9 cellular contexts compared by ENCODE assay signal in genomic region chr5:23507278-23507685, GRCh38. TPM values are rescaled to one million over a fixed set of nuclear protein-coding genes. Genes with fewer than 3 reads are reported as not detected.
DNase-seq lines count a peak whose midpoint lies in the region; ATAC-seq lines count a peak whose summit lies in the region.
"Had no signal": no experiment of that assay in that cellular context is flagged by ENCODE, and none has a peak within 500 bp of the region (broad histone marks: within the 10 kb centered on the region; RNA-seq: fewer than 3 reads in every experiment).

TSS of gene PRDM9 (plus strand) at chr5:23507609. CDS start at chr5:23509034, 1,425 bp downstream.

- peak within 1 kb of the TSS; percentile 68 for H3K4me3 Mint-ChIP-seq in activated CD4-positive, alpha-beta T cell treated with anti-CD3 and anti-CD28 coated beads, Interleukin-2, amount 10 ng/mL, durations not matched to agents 7 days and 5 days

- CTCF ChIA-PET in activated CD4-positive, alpha-beta T cell treated with anti-CD3 and anti-CD28 coated beads, Interleukin-2, amount 10 ng/mL, durations not matched to agents 7 days and 5 days (lab: Charles Lee): no interaction called here

- ATAC-seq in HG03175 (IDR thresholded peaks at IDR 0.05; ENCODE audit: unreplicated experiment) (no peak), HG02852 (IDR thresholded peaks at IDR 0.05; ENCODE audit: unreplicated experiment) (no peak), HG02759 (IDR thresholded peaks at IDR 0.05; ENCODE audit: unreplicated experiment) (no peak)

- H3K9me3 Mint-ChIP-seq in activated CD4-positive, alpha-beta T cell treated with anti-CD3 and anti-CD28 coated beads, Interleukin-2, amount 10 ng/mL, durations not matched to agents 7 days and 5 days: peaks cover 5% of the 10 kb centered on the region

- H3K27ac Mint-ChIP-seq in activated CD4-positive, alpha-beta T cell treated with anti-CD3 and anti-CD28 coated beads, Interleukin-2, amount 10 ng/mL, durations not matched to agents 7 days and 5 days: peak within 1 kb of the TSS; percentile 74

- H3K27me3 Mint-ChIP-seq in activated CD4-positive, alpha-beta T cell treated with anti-CD3 and anti-CD28 coated beads, Interleukin-2, amount 10 ng/mL, durations not matched to agents 7 days and 5 days: no peaks in the 10 kb centered on the region

- POLR2A ChIA-PET in activated CD4-positive, alpha-beta T cell treated with anti-CD3 and anti-CD28 coated beads, Interleukin-2, amount 10 ng/mL, durations not matched to agents 7 days and 5 days (lab: Charles Lee): no interaction called here

- peak within 1 kb of the TSS; percentile 17 for H3K4me3 ChIP-seq in iPS-11a (ENCODE audit: low read depth, low read length)
- H3K4me3 ChIP-seq: cardiac muscle cell had no signal

- no peaks in the 10 kb centered on the region for H3K4me1 Mint-ChIP-seq in activated CD4-positive, alpha-beta T cell treated with anti-CD3 and anti-CD28 coated beads, Interleukin-2, amount 10 ng/mL, durations not matched to agents 7 days and 5 days

- no peaks in the 10 kb centered on the region for H3K36me3 Mint-ChIP-seq in activated CD4-positive, alpha-beta T cell treated with anti-CD3 and anti-CD28 coated beads, Interleukin-2, amount 10 ng/mL, durations not matched to agents 7 days and 5 days (ENCODE audit: low read depth)

- peak; percentile 64 for DNase-seq in activated CD4-positive, alpha-beta T cell treated with anti-CD3 and anti-CD28 coated beads, Interleukin-2, amount 10 ng/mL, durations not matched to agents 7 days and 5 days
- no peak for DNase-seq in activated CD4-positive, alpha-beta T cell treated with anti-CD3 and anti-CD28 coated beads, Interleukin-2, amount 50 U/mL, for 48 hours
- DNase-seq in SKM-1 (lab: John Stamatoyannopoulos, UW; ENCODE audit: unreplicated experiment) (peak; percentile 38), stromal cell of bone marrow (ENCODE audit: low read depth) (peak; percentile 0)

RNA-seq across cellular contexts. Expression of gene PRDM9, which starts in this region (rescaled TPM):
- total RNA-seq in activated CD4-positive, alpha-beta T cell treated with anti-CD3 and anti-CD28 coated beads, Interleukin-2, amount 10 ng/mL, durations not matched to agents 7 days and 5 days: not detected
- total RNA-seq: cardiac muscle cell had no signal

Comparison
In these comparisons a context has a peak if more than half of its experiments do, and no peak if none do; other contexts are left out.
1. Peak in DNase-seq in activated CD4-positive, alpha-beta T cell treated with anti-CD3 and anti-CD28 coated beads, Interleukin-2, amount 10 ng/mL, durations not matched to agents 7 days and 5 days; RNA of the gene not detected or under 1 TPM.
2. DNase-seq: peak in SKM-1 (single experiment) and stromal cell of bone marrow (single experiment); none in activated CD4-positive, alpha-beta T cell treated with anti-CD3 and anti-CD28 coated beads, Interleukin-2, amount 50 U/mL, for 48 hours (0 of 2).